Comparison of ENCODE assay signal across 19 cellular contexts in genomic region chr20:916825-917224, GRCh38. TPM values are rescaled to one million over a fixed set of nuclear protein-coding genes. Genes with fewer than 3 reads are reported as not detected.
"Had no signal": no experiment of that assay in that cellular context is flagged by ENCODE, and none has a peak within 500 bp of the region (broad histone marks: within the 10 kb centered on the region; RNA-seq: fewer than 3 reads in every experiment).

No MANE protein-coding gene starts in this region.

- H3K9me3 ChIP-seq: heart left ventricle had no signal

- H3K27me3 Mint-ChIP-seq: activated naive CD8-positive, alpha-beta T cell treated with anti-CD3 and anti-CD28 coated beads, Interleukin-2, amount 50 U/mL, for 24 hours had no signal

- H3K4me3 Mint-ChIP-seq: activated B cell treated with CpG ODN at 0.5 μM for 24 hours; activated naive CD4-positive, alpha-beta T cell treated with anti-CD3 and anti-CD28 coated beads, Interleukin-2, amount 10 ng/mL, durations not matched to agents 7 days and 5 days; activated naive CD8-positive, alpha-beta T cell treated with anti-CD3 and anti-CD28 coated beads, Interleukin-2, amount 50 U/mL, for 24 hours; activated T-cell treated with anti-CD3 and anti-CD28 coated beads, Interleukin-2, amount 50 U/mL, for 4 hours; central memory CD8-positive, alpha-beta T cell; naive thymus-derived CD8-positive, alpha-beta T cell had no signal

- H3K36me3 Mint-ChIP-seq: activated naive CD4-positive, alpha-beta T cell treated with anti-CD3 and anti-CD28 coated beads, Interleukin-2, amount 10 ng/mL, durations not matched to agents 7 days and 5 days; naive thymus-derived CD8-positive, alpha-beta T cell had no signal

- H3K27ac Mint-ChIP-seq: activated B cell treated with CpG ODN at 0.5 μM for 24 hours; activated naive CD4-positive, alpha-beta T cell treated with anti-CD3 and anti-CD28 coated beads, Interleukin-2, amount 10 ng/mL, durations not matched to agents 7 days and 5 days; activated naive CD8-positive, alpha-beta T cell treated with anti-CD3 and anti-CD28 coated beads, Interleukin-2, amount 50 U/mL, for 24 hours; naive thymus-derived CD8-positive, alpha-beta T cell had no signal

- H3K27me3 ChIP-seq: heart left ventricle had no signal

- H3K27ac ChIP-seq: brain microvascular endothelial cell, heart left ventricle had no signal

- H3K4me1 Mint-ChIP-seq: activated B cell treated with CpG ODN at 0.5 μM for 24 hours; activated naive CD8-positive, alpha-beta T cell treated with anti-CD3 and anti-CD28 coated beads, Interleukin-2, amount 50 U/mL, for 24 hours had no signal

- H3K36me3 ChIP-seq: brain microvascular endothelial cell, heart left ventricle had no signal

- H3K9me3 Mint-ChIP-seq: activated naive CD4-positive, alpha-beta T cell treated with anti-CD3 and anti-CD28 coated beads, Interleukin-2, amount 10 ng/mL, durations not matched to agents 7 days and 5 days; activated naive CD8-positive, alpha-beta T cell treated with anti-CD3 and anti-CD28 coated beads, Interleukin-2, amount 50 U/mL, for 24 hours; activated T-cell treated with anti-CD3 and anti-CD28 coated beads, Interleukin-2, amount 50 U/mL, for 4 hours; central memory CD8-positive, alpha-beta T cell; naive thymus-derived CD8-positive, alpha-beta T cell had no signal

- DNase-seq: activated B cell treated with CpG ODN at 0.5 μM for 24 hours; activated CD4-positive, alpha-beta T cell treated with anti-CD3 and anti-CD28 coated beads for 4 hours; activated CD8-positive, alpha-beta memory T cell treated with anti-CD3 and anti-CD28 coated beads, Interleukin-2, amount 50 U/mL, for 4 hours; activated naive CD4-positive, alpha-beta T cell treated with anti-CD3 and anti-CD28 coated beads, Interleukin-2, amount 10 ng/mL, durations not matched to agents 7 days and 5 days; activated naive CD8-positive, alpha-beta T cell treated with anti-CD3 and anti-CD28 coated beads, Interleukin-2, amount 50 U/mL, for 24 hours; activated T-cell treated with anti-CD3 and anti-CD28 coated beads, Interleukin-2, amount 50 U/mL, for 4 hours; aorta; mesenchymal stem cell; naive thymus-derived CD8-positive, alpha-beta T cell; stimulated activated CD4-positive, alpha-beta T cell treated with anti-CD3 and anti-CD28 coated beads, Interleukin-12 subunit alpha, Interleukin-12 subunit beta, amount 100 ng/mL, for 4 hours; stimulated activated CD4-positive, alpha-beta T cell treated with anti-CD3 and anti-CD28 coated beads, Interleukin-1b, Interleukin-23, amount 100 ng/mL, for 48 hours; stimulated activated CD8-positive, alpha-beta memory T cell treated with anti-CD3 and anti-CD28 coated beads, Interleukin-4, amount 100 ng/mL, for 48 hours; stimulated activated naive CD4-positive, alpha-beta T cell had no signal

- H3K4me3 ChIP-seq: coronary artery, heart left ventricle had no signal

- ATAC-seq: activated naive CD8-positive, alpha-beta T cell treated with anti-CD3 and anti-CD28 coated beads, Interleukin-2, amount 50 U/mL, for 24 hours; activated T-cell treated with anti-CD3 and anti-CD28 coated beads, Interleukin-2, amount 50 U/mL, for 4 hours; naive thymus-derived CD8-positive, alpha-beta T cell had no signal

- FAIRE-seq: frontal cortex had no signal

RNA-seq across cellular contexts. Expression of gene ANGPT4, which starts 0.7 kb away (rescaled TPM):
- total RNA-seq: activated B cell treated with CpG ODN at 0.5 μM for 24 hours; activated T-cell treated with anti-CD3 and anti-CD28 coated beads, Interleukin-2, amount 50 U/mL, for 4 hours; frontal cortex; naive thymus-derived CD8-positive, alpha-beta T cell; renal cortical epithelial cell had no signal
- polyA plus RNA-seq: naive thymus-derived CD8-positive, alpha-beta T cell had no signal
